In the genomic region with DNA sequence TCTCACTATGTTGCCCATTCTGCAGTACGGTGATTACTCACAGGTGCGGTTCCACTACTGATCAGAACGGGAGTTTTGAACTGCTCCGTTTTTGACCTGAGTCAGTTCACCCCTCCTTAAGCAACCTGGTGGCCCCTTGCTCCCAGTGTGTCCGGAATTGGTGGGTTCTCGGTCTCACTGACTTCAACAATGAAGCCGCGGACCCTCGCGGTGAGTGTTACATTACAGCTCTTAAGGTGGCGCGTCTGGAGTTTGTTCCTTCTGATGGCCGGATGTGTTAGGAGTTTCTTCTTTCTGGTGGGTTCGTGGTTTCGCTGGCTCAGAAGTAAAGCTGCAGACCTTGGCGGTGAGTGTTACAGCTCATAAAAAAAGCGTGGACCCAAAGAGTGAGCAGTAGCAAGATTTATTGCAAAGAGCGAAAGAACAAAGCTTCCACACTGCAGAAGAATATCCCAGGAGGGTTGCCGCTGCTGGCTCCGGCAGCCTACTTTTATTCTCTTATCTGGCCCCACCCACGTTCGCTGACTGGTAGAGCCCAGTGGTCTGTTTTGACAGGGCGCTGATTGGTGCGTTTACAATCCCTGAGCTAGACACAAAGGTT, we compare ENCODE assay signal across 9 cellular contexts. TPM values are rescaled to one million over a fixed set of nuclear protein-coding genes. Genes with fewer than 3 reads are reported as not detected.
DNase-seq lines count a peak whose midpoint lies in the region; ATAC-seq and TF ChIP-seq lines count a peak whose summit lies in the region.
"Had no signal": no experiment of that assay in that cellular context is flagged by ENCODE, and none has a peak within 500 bp of the region (broad histone marks: within the 10 kb centered on the region; RNA-seq: fewer than 3 reads in every experiment).

No MANE protein-coding gene starts in this region.

- no peak overlapping the region for H3K4me3 ChIP-seq in MG63
- H3K4me3 ChIP-seq in A673 (ENCODE audit: low read depth, low read length, poor library complexity, severe bottlenecking): no peak overlapping the region

- H3K4me1 Mint-ChIP-seq in activated CD4-positive, alpha-beta T cell treated with anti-CD3 and anti-CD28 coated beads, Interleukin-2, amount 10 ng/mL, durations not matched to agents 7 days and 5 days: peaks cover 26% of the 10 kb centered on the region
- peaks cover 13 to 23% of the 10 kb centered on the region in 2 donors for H3K4me1 Mint-ChIP-seq in effector memory CD8-positive, alpha-beta T cell (ENCODE audit: low read depth in 2 of 2)
- H3K4me1 Mint-ChIP-seq in type B pancreatic cell (ENCODE audit: unreplicated experiment): peaks cover 6% of the 10 kb centered on the region

- H3K4me3 Mint-ChIP-seq in activated CD4-positive, alpha-beta T cell treated with anti-CD3 and anti-CD28 coated beads, Interleukin-2, amount 10 ng/mL, durations not matched to agents 7 days and 5 days: no peak overlapping the region
- no peak overlapping the region for H3K4me3 Mint-ChIP-seq in effector memory CD8-positive, alpha-beta T cell
- peak overlapping the region; percentile 16 for H3K4me3 Mint-ChIP-seq in type B pancreatic cell

- no peak overlapping the region for H3K27ac ChIP-seq in A673 (ENCODE audit: low read depth, low read length, poor library complexity, severe bottlenecking)

- no peak for TF ChIP-seq CTCF in type B pancreatic cell (conservative IDR thresholded peaks at IDR 0.05)
- no peak for TF ChIP-seq CTCF in A673 (conservative IDR thresholded peaks at IDR 0.05; ENCODE audit: low read depth, low read length)

- no peaks in the 10 kb centered on the region for H3K27me3 ChIP-seq in MG63
- no peaks in the 10 kb centered on the region for H3K27me3 ChIP-seq in A673 (replicated peaks; ENCODE audit: insufficient read depth, low read depth, low read length, poor library complexity)

- peak; percentile 59 for DNase-seq in stimulated activated CD4-positive, alpha-beta T cell treated with anti-CD3 and anti-CD28 coated beads, Interleukin-15, amount 100 ng/mL, for 24 hours
- no peak for DNase-seq in stimulated activated CD4-positive, alpha-beta T cell treated with anti-CD3 and anti-CD28 coated beads, Interleukin-12 subunit alpha, Interleukin-12 subunit beta, amount 100 ng/mL, for 4 hours
- DNase-seq in activated CD4-positive, alpha-beta T cell treated with anti-CD3 and anti-CD28 coated beads, Interleukin-2, amount 10 ng/mL, durations not matched to agents 7 days and 5 days: peak; percentile 69
- DNase-seq in effector memory CD8-positive, alpha-beta T cell: peak in 1 of 3 experiments; percentile 50
- DNase-seq in type B pancreatic cell (ENCODE audit: extremely low spot score, unreplicated experiment): no peak
- DNase-seq in MG63: no peak
- no peak for DNase-seq in A673 (ENCODE audit: low spot score)
- DNase-seq: NCI-H748 treated with DMSO at 0.1 percent for 48 hours had no signal

- ATAC-seq in effector memory CD8-positive, alpha-beta T cell (replicated peaks): peak; percentile 50
- ATAC-seq in HG02840 (IDR thresholded peaks at IDR 0.05; ENCODE audit: low FRiP score, unreplicated experiment): no peak

- H3K36me3 ChIP-seq in MG63 (no peaks in the 10 kb centered on the region), A673 (ENCODE audit: insufficient read depth, low read length, poor library complexity, severe bottlenecking) (no peaks in the 10 kb centered on the region)

- no TSS peak for BruUV-seq in A673 (replicated peaks; lab: Mats Ljungman, UMichigan)

- H3K36me3 Mint-ChIP-seq in activated CD4-positive, alpha-beta T cell treated with anti-CD3 and anti-CD28 coated beads, Interleukin-2, amount 10 ng/mL, durations not matched to agents 7 days and 5 days (ENCODE audit: low read depth): no peaks in the 10 kb centered on the region
- peaks cover 3% of the 10 kb centered on the region for H3K36me3 Mint-ChIP-seq in effector memory CD8-positive, alpha-beta T cell (ENCODE audit: insufficient read depth)
- H3K36me3 Mint-ChIP-seq in type B pancreatic cell: no peaks in the 10 kb centered on the region

- intact Hi-C loops in A673 (cut with micrococcal nuclease; ENCODE audit: unreplicated experiment): loop anchor here (1.0 to 10.0 kb wide), 3 partner anchors 183 to 1012 kb away; no protein-coding TSS in a partner anchor

- CTCF ChIA-PET in activated CD4-positive, alpha-beta T cell treated with anti-CD3 and anti-CD28 coated beads, Interleukin-2, amount 10 ng/mL, durations not matched to agents 7 days and 5 days (lab: Charles Lee): interaction anchor here (0.7 to 2.8 kb wide), 6 partner anchors 12 to 144 kb away, joined by 3 to 22 read pairs (median 4); a partner anchor contains a TSS
- CTCF ChIA-PET in A673 (lab: Charles Lee): interaction anchor here (0.8 to 1.4 kb wide), 2 partner anchors 17 to 46 kb away, joined by 3 read pairs; a partner anchor contains a TSS

- POLR2A ChIA-PET in activated CD4-positive, alpha-beta T cell treated with anti-CD3 and anti-CD28 coated beads, Interleukin-2, amount 10 ng/mL, durations not matched to agents 7 days and 5 days (lab: Charles Lee): interaction anchor here (1.1 kb wide), 1 partner anchor 17 kb away, joined by 5 read pairs; a partner anchor contains a TSS
- POLR2A ChIA-PET in A673 (lab: Charles Lee; ENCODE audit: low non-redundant PET): no interaction called here

- H3K9me3 ChIP-seq in MG63: no peaks in the 10 kb centered on the region
- H3K9me3 ChIP-seq in A673 (ENCODE audit: low read depth, low read length, poor library complexity, severe bottlenecking): no peaks in the 10 kb centered on the region

- peaks cover 12% of the 10 kb centered on the region for H3K4me1 ChIP-seq in A673 (ENCODE audit: insufficient read depth, low read length, poor library complexity, severe bottlenecking)

- H3K27me3 Mint-ChIP-seq in activated CD4-positive, alpha-beta T cell treated with anti-CD3 and anti-CD28 coated beads, Interleukin-2, amount 10 ng/mL, durations not matched to agents 7 days and 5 days: no peaks in the 10 kb centered on the region
- H3K27me3 Mint-ChIP-seq in effector memory CD8-positive, alpha-beta T cell: peaks cover 0 to 8% of the 10 kb centered on the region in 2 donors
- H3K27me3 Mint-ChIP-seq in type B pancreatic cell: peaks cover 3% of the 10 kb centered on the region

- no peaks in the 10 kb centered on the region for H3K9me3 Mint-ChIP-seq in activated CD4-positive, alpha-beta T cell treated with anti-CD3 and anti-CD28 coated beads, Interleukin-2, amount 10 ng/mL, durations not matched to agents 7 days and 5 days
- no peaks in the 10 kb centered on the region for H3K9me3 Mint-ChIP-seq in effector memory CD8-positive, alpha-beta T cell
- H3K9me3 Mint-ChIP-seq in type B pancreatic cell: no peaks in the 10 kb centered on the region

- no peak overlapping the region for H3K27ac Mint-ChIP-seq in activated CD4-positive, alpha-beta T cell treated with anti-CD3 and anti-CD28 coated beads, Interleukin-2, amount 10 ng/mL, durations not matched to agents 7 days and 5 days
- peak overlapping the region; percentile 68 to 92 for H3K27ac Mint-ChIP-seq in effector memory CD8-positive, alpha-beta T cell
- no peak overlapping the region for H3K27ac Mint-ChIP-seq in type B pancreatic cell

RNA-seq across cellular contexts. Expression of a gene that starts 17.6 kb away (rescaled TPM):
- total RNA-seq in activated CD4-positive, alpha-beta T cell treated with anti-CD3 and anti-CD28 coated beads, Interleukin-2, amount 10 ng/mL, durations not matched to agents 7 days and 5 days: 100 to 1,000 TPM; 167 to 187 TPM
- total RNA-seq in type B pancreatic cell (ENCODE audit: low replicate concordance) (106 and 186 TPM in 2 replicates), A673 (2021) (263 TPM in 2 replicates)
- 180 and 241 TPM in 2 replicates for total RNA-seq in MG63 (2014; rRNA removed; shearing (Covaris generic); ENCODE audit: low replicate concordance)

Comparison
In these comparisons a context has a peak if more than half of its experiments do, and no peak if none do; other contexts are left out.
1. DNase-seq: peak in stimulated activated CD4-positive, alpha-beta T cell treated with anti-CD3 and anti-CD28 coated beads, Interleukin-15, amount 100 ng/mL, for 24 hours (single experiment) and activated CD4-positive, alpha-beta T cell treated with anti-CD3 and anti-CD28 coated beads, Interleukin-2, amount 10 ng/mL, durations not matched to agents 7 days and 5 days (single experiment); none in stimulated activated CD4-positive, alpha-beta T cell treated with anti-CD3 and anti-CD28 coated beads, Interleukin-12 subunit alpha, Interleukin-12 subunit beta, amount 100 ng/mL, for 4 hours (single experiment), type B pancreatic cell (single experiment), MG63 (single experiment) and A673 (single experiment).
2. H3K27ac Mint-ChIP-seq: peak in effector memory CD8-positive, alpha-beta T cell (2 of 2); none in activated CD4-positive, alpha-beta T cell treated with anti-CD3 and anti-CD28 coated beads, Interleukin-2, amount 10 ng/mL, durations not matched to agents 7 days and 5 days (single experiment) and type B pancreatic cell (single experiment).